Comparison of ENCODE assay signal across 8 cellular contexts in genomic region chr1:231337472-231338269, GRCh38. TPM values are rescaled to one million over a fixed set of nuclear protein-coding genes. Genes with fewer than 3 reads are reported as not detected.
A peak's percentile ranks its signal among the peaks of the same experiment; 100 is the strongest.
DNase-seq lines count a peak whose midpoint lies in the region; ATAC-seq and TF ChIP-seq lines count a peak whose summit lies in the region.

EXOC8 (minus strand) TSS chr1:231337852; CDS start chr1:231337745, 107 bp downstream.

- TF ChIP-seq CTCF in PC-9 (conservative IDR thresholded peaks at IDR 0.05), result no peak

- H3K36me3 ChIP-seq in PC-9 (ENCODE audit: low read depth) (peaks cover 33% of the 10 kb centered on the region), mucosa of rectum (ENCODE audit: control insufficient read depth in 2 of 2, insufficient read depth in 2 of 2, low read length in 2 of 2) (peaks cover 6 to 7% of the 10 kb centered on the region in 2 donors)

- no TSS peak for BruUV-seq in PC-9 (replicated peaks; lab: Mats Ljungman, UMichigan)

- H3K79me2 ChIP-seq in PC-9 (ENCODE audit: low read depth), result peaks cover 83% of the 10 kb centered on the region

- H3K4me3 ChIP-seq in Jurkat, Clone E6-1 (ENCODE audit: low read length), result peak within 1 kb of the TSS; percentile 98
- H3K4me3 ChIP-seq in PC-9 (peak within 1 kb of the TSS; percentile 72), mucosa of rectum (ENCODE audit: low read length in 2 of 2) (peak within 1 kb of the TSS; percentile 96 to 99)

- H3K27me3 ChIP-seq in PC-9 (ENCODE audit: insufficient read depth, low read depth) (no peaks in the 10 kb centered on the region), mucosa of rectum (ENCODE audit: control insufficient read depth in 2 of 2, insufficient read depth in 2 of 2, low read length in 2 of 2) (no peaks in the 10 kb centered on the region)

- DNase-seq in DMS53 (lab: John Stamatoyannopoulos, UW), result peak; percentile 97
- peak; percentile 96 for DNase-seq in Jurkat, Clone E6-1 (ENCODE audit: low read depth, low spot score)
- DNase-seq in PC-9, result peak; percentile 92 to 98
- peak; percentile 100 for DNase-seq in activated T-cell treated with anti-CD3 and anti-CD28 coated beads, Interleukin-2, amount 50 U/mL, for 1 hour
- DNase-seq in erythroblast (lab: John Stamatoyannopoulos, UW), result peak; percentile 98 to 99
- DNase-seq in stimulated activated CD8-positive, alpha-beta memory T cell treated with anti-CD3 and anti-CD28 coated beads, Interleukin-4, amount 100 ng/mL, for 48 hours, result peak; percentile 99

- H3K9me3 ChIP-seq in PC-9 (ENCODE audit: insufficient read depth, low read depth) (no peaks in the 10 kb centered on the region), mucosa of rectum (ENCODE audit: control insufficient read depth in 2 of 2, low read length in 2 of 2) (no peaks in the 10 kb centered on the region)

- H3K4me1 ChIP-seq in PC-9 (replicated peaks; ENCODE audit: insufficient read depth) (peaks cover 51% of the 10 kb centered on the region), mucosa of rectum (ENCODE audit: control insufficient read depth in 2 of 2, insufficient read depth in 2 of 2, low read length in 2 of 2) (peaks cover 36 to 40% of the 10 kb centered on the region in 2 donors)

- CTCF ChIA-PET in PC-9 (lab: Charles Lee), result no interaction called here

- peak within 1 kb of the TSS; percentile 87 to 100 for H3K9ac ChIP-seq in mucosa of rectum (ENCODE audit: low read depth in 1 of 2, low read length in 2 of 2)

- peak within 1 kb of the TSS; percentile 99 for H3K4me2 ChIP-seq in PC-9

- ATAC-seq in GM21619 (IDR thresholded peaks at IDR 0.05; ENCODE audit: unreplicated experiment), result peak; percentile 67

- POLR2A ChIA-PET in PC-9 (lab: Charles Lee; ENCODE audit: unreplicated experiment), result interaction anchor here (0.5 to 0.9 kb wide), 13 partner anchors 84 to 1983 kb away, joined by 3 to 10 read pairs (median 4); partner anchors contain the start of gene EGLN1

- intact Hi-C loops in PC-9 (cut with micrococcal nuclease; ENCODE audit: unreplicated experiment), result loop anchor here (2.0 to 10.0 kb wide), 2 partner anchors 85 to 693 kb away; partner anchors contain the start of genes COG2 and EGLN1

- peaks cover 39% of the 10 kb centered on the region for H4K20me1 ChIP-seq in PC-9 (ENCODE audit: insufficient read depth)

- no peaks in the 10 kb centered on the region for H3F3A ChIP-seq in PC-9 (ENCODE audit: insufficient read depth, low read depth)

- H2AFZ ChIP-seq in PC-9, result peak within 1 kb of the TSS; percentile 99

- no peaks in the 10 kb centered on the region for H3K9me2 ChIP-seq in PC-9 (ENCODE audit: insufficient read depth)

- TF ChIP-seq POLR2A in erythroblast (IDR thresholded peaks at IDR 0.05; ENCODE audit: low read length), result peak; percentile 96

- H3K27ac ChIP-seq in PC-9 (peak within 1 kb of the TSS; percentile 89), mucosa of rectum (ENCODE audit: low read depth in 2 of 2, low read length in 2 of 2) (peak within 1 kb of the TSS; percentile 98 to 99)

RNA-seq across cellular contexts. Expression of gene EXOC8, which starts in this region (rescaled TPM):
- polyA plus RNA-seq in Jurkat, Clone E6-1 (2012; ENCODE audit: insufficient read depth, insufficient read length), result 7.8 TPM
- 11.2 and 12.1 TPM in 2 replicates for total RNA-seq in PC-9 (2021)

Comparison
In these comparisons a context has a peak if more than half of its experiments do, and no peak if none do; other contexts are left out.
1. Peak in every context shown above with its lines: DNase-seq, ATAC-seq, H3K4me3 ChIP-seq and H3K27ac ChIP-seq.